ENCODE assay signal across 9 cellular contexts in genomic region chr3:77039606-77040553, GRCh38. TPM values are rescaled to one million over a fixed set of nuclear protein-coding genes. Genes with fewer than 3 reads are reported as not detected.
A peak's percentile ranks its signal among the peaks of the same experiment; 100 is the strongest.
DNase-seq lines count a peak whose midpoint lies in the region; ATAC-seq and TF ChIP-seq lines count a peak whose summit lies in the region.
"Had no signal": no experiment of that assay in that cellular context is flagged by ENCODE, and none has a peak within 500 bp of the region (broad histone marks: within the 10 kb centered on the region; RNA-seq: fewer than 3 reads in every experiment).

TSS of gene ROBO2 (plus strand) at chr3:77040099. CDS start at chr3:77040786, 687 bp downstream.

- intact Hi-C loops in left ventricle myocardium superior (cut with micrococcal nuclease) = loop anchor here (5.0 kb wide), 1 partner anchor 217 kb away; no protein-coding TSS in a partner anchor
- intact Hi-C loops in sciatic nerve (cut with DNase I) = no loop called here

- H3K4me3 ChIP-seq in WI38 (ENCODE audit: low read depth, low read length) = peak within 1 kb of the TSS; percentile 55

- ATAC-seq in left ventricle myocardium superior (peak; percentile 78), sciatic nerve (peak; percentile 61), HG02840 (IDR thresholded peaks at IDR 0.05; ENCODE audit: low FRiP score, unreplicated experiment) (no peak)

- peak; percentile 4 for DNase-seq in activated gamma-delta T cell (lab: John Stamatoyannopoulos, UW)
- no peak for DNase-seq in activated gamma-delta T cell treated with Interleukin-2 at 50 U/mL for 16 hours
- DNase-seq in left ventricle myocardium superior = peak; percentile 47
- peak; percentile 56 for DNase-seq in sciatic nerve (ENCODE audit: low spot score)
- DNase-seq in SIG-M5 treated with dmso at 0.1 percent for 504 hours (lab: John Stamatoyannopoulos, UW; ENCODE audit: unreplicated experiment) = no peak
- no peak for DNase-seq in activated CD4-positive, alpha-beta T cell treated with anti-CD3 and anti-CD28 coated beads, Interleukin-2, amount 50 U/mL, for 48 hours
- DNase-seq: activated B cell treated with CpG ODN at 0.5 μM for 24 hours had no signal

- TF ChIP-seq CTCF in WI38 (IDR thresholded peaks at IDR 0.05; ENCODE audit: low read depth, low read length) = no peak

RNA-seq across cellular contexts. Expression of gene ROBO2, which starts in this region (rescaled TPM):
- total RNA-seq in left ventricle myocardium superior = 0.17 TPM
- total RNA-seq in sciatic nerve = 1.6 TPM
- total RNA-seq: activated B cell treated with CpG ODN at 0.5 μM for 24 hours had no signal

Comparison
In these comparisons a context has a peak if more than half of its experiments do, and no peak if none do; other contexts are left out.
1. DNase-seq: peak in activated gamma-delta T cell (single experiment) and sciatic nerve (single experiment); none in activated gamma-delta T cell treated with Interleukin-2 at 50 U/mL for 16 hours (single experiment), SIG-M5 treated with dmso at 0.1 percent for 504 hours (single experiment) and activated CD4-positive, alpha-beta T cell treated with anti-CD3 and anti-CD28 coated beads, Interleukin-2, amount 50 U/mL, for 48 hours (0 of 2).
2. Peak in DNase-seq and ATAC-seq in left ventricle myocardium superior; RNA of the gene not detected or under 1 TPM.